ENCODE assay signal across 9 cellular contexts in the genomic region with DNA sequence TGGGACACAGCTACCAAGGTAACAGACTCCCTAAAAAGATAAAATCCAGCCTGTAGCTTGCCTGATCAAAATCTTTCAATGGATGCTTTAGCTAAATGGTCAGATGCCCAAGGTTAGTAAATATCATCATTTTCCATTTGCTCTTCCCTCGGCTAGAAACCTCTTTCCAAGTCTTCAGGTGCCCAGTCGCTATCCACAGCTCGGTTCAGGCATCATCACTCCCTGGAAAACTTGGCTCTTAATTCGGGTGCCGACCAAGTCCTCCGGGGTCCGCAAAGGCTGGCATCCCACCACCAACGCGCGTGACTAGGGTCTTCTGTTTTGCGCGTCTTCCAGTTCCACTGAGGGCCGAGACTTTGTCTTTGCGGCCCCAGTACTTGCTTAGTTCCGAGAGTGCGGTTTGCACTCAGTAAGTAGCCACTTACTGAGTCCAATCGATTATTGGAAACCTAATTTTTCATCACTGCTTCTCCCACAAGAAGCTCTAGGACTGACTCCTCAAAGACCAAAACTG. TPM values are rescaled to one million over a fixed set of nuclear protein-coding genes. Genes with fewer than 3 reads are reported as not detected.
DNase-seq lines count a peak whose midpoint lies in the region; TF ChIP-seq lines count a peak whose summit lies in the region.
"Had no signal": no experiment of that assay in that cellular context is flagged by ENCODE, and none has a peak within 500 bp of the region (broad histone marks: within the 10 kb centered on the region; RNA-seq: fewer than 3 reads in every experiment).

No MANE protein-coding gene starts in this region.

- in situ Hi-C loops in G401 (cut with HindIII; ENCODE audit: low sequenced_read_pairs): no loop called here

- peaks cover 0 to 18% (median 3%) of the 10 kb centered on the region in 5 experiments for H3K9me3 Mint-ChIP-seq in brain

- peak overlapping the region; percentile 86 to 93 (median 88) for H3K4me3 Mint-ChIP-seq in brain

- no peaks in the 10 kb centered on the region for H3K36me3 Mint-ChIP-seq in brain

- peaks cover 5% of the 10 kb centered on the region for H3K4me1 ChIP-seq in A673 (ENCODE audit: insufficient read depth, low read length, poor library complexity, severe bottlenecking)
- H3K4me1 ChIP-seq in HUES6 (ENCODE audit: control insufficient read depth, insufficient read depth, low read length): peaks cover 4% of the 10 kb centered on the region; the same call in 1 of the 2 replicates
- H3K4me1 ChIP-seq in mesodermal cell (ENCODE audit: control insufficient read depth, insufficient read depth, low read length, poor library complexity, severe bottlenecking): no peaks in the 10 kb centered on the region

- peaks cover 61% of the 10 kb centered on the region for H3K4me1 Mint-ChIP-seq in brain

- peak overlapping the region; percentile 78 to 93 (median 84) for H3K27ac Mint-ChIP-seq in brain

- POLR2A ChIA-PET in A673 (lab: Charles Lee; ENCODE audit: low non-redundant PET): no interaction called here

- H3K36me3 ChIP-seq in A673 (ENCODE audit: insufficient read depth, low read length, poor library complexity, severe bottlenecking) (no peaks in the 10 kb centered on the region), HUES6 (ENCODE audit: control insufficient read depth, insufficient read depth, low read length) (no peaks in the 10 kb centered on the region), mesodermal cell (ENCODE audit: control insufficient read depth, insufficient read depth, low read length) (no peaks in the 10 kb centered on the region)

- H3K27me3 ChIP-seq in A673 (replicated peaks; ENCODE audit: insufficient read depth, low read depth, low read length, poor library complexity) (no peaks in the 10 kb centered on the region), HUES6 (ENCODE audit: control insufficient read depth, insufficient read depth, low read length) (no peaks in the 10 kb centered on the region)

- peak overlapping the region; percentile 49 for H3K9ac ChIP-seq in HUES6 (ENCODE audit: low read length)

- CTCF ChIA-PET in A673 (lab: Charles Lee): no interaction called here

- WGBS in mesodermal cell (ENCODE audit: insufficient coverage in 2 of 2), 2 experiments: 7 to 10% methylated on average over 17 of the region's 17 CpGs

- H3K9me3 ChIP-seq in A673 (ENCODE audit: low read depth, low read length, poor library complexity, severe bottlenecking) (no peaks in the 10 kb centered on the region), HUES6 (ENCODE audit: control insufficient read depth, insufficient read depth, low read depth, low read length) (no peaks in the 10 kb centered on the region), mesodermal cell (ENCODE audit: control insufficient read depth, low read length) (no peaks in the 10 kb centered on the region)

- H3K27ac ChIP-seq in A673 (ENCODE audit: low read depth, low read length, poor library complexity, severe bottlenecking): peak overlapping the region; percentile 58
- H3K27ac ChIP-seq in HUES6 (ENCODE audit: low read depth, low read length): no peak overlapping the region
- peak overlapping the region; percentile 83 for H3K27ac ChIP-seq in mesodermal cell (ENCODE audit: low read depth, low read length, severe bottlenecking)

- no peak for TF ChIP-seq CTCF in A673 (conservative IDR thresholded peaks at IDR 0.05; ENCODE audit: low read depth, low read length)
- no peak for TF ChIP-seq CTCF in brain (conservative IDR thresholded peaks at IDR 0.05)

- intact Hi-C loops in A673 (cut with micrococcal nuclease; ENCODE audit: unreplicated experiment): loop anchor here (10.0 kb wide), 1 partner anchor 361 kb away; no protein-coding TSS in a partner anchor

- H3K4me3 ChIP-seq in A673 (ENCODE audit: low read depth, low read length, poor library complexity, severe bottlenecking) (peak overlapping the region; percentile 53), HUES6 (ENCODE audit: low read depth, low read length) (peak overlapping the region; percentile 86), mesodermal cell (ENCODE audit: extremely low read depth, insufficient read depth, low read length, poor library complexity, severe bottlenecking) (peak overlapping the region; percentile 59)

- TSS peak; percentile 84 for BruUV-seq in A673 (replicated peaks; lab: Mats Ljungman, UMichigan)

- peaks cover 32% of the 10 kb centered on the region for H3K27me3 Mint-ChIP-seq in brain

- DNase-seq in A673 (ENCODE audit: low spot score) (no peak), G401 (ENCODE audit: low spot score) (no peak), SW 1271 (lab: John Stamatoyannopoulos, UW) (no peak), SKM-1 (lab: John Stamatoyannopoulos, UW; ENCODE audit: unreplicated experiment) (no peak), SIG-M5 (lab: John Stamatoyannopoulos, UW) (no peak)

RNA-seq across cellular contexts. Expression of a gene that starts 44.3 kb away (rescaled TPM):
- not detected in 2 replicates for total RNA-seq in A673 (2021)
- not detected for polyA plus RNA-seq in brain (ENCODE audit: insufficient read depth, low read depth, low replicate concordance)
- not detected for polyA plus RNA-seq in mesodermal cell (2013, experiment 1 of 2)
- polyA plus RNA-seq in mesodermal cell (2013, experiment 2 of 2): not detected
- not detected in 2 replicates for total RNA-seq in G401 (2014; rRNA removed; shearing (Covaris generic))
- total RNA-seq: T-helper 1 cell treated with Interleukin-12 subunit alpha and Interleukin-12 subunit beta and Interleukin-4 antibody, amounts not matched to agents 30 ng/mL and 1 ng/mL, for 36 hours had no signal

RNA-seq across cellular contexts. Expression of a gene that starts 52.3 kb away (rescaled TPM):
- not detected in 2 replicates for total RNA-seq in A673 (2021)
- polyA plus RNA-seq in brain (ENCODE audit: insufficient read depth, low read depth, low replicate concordance): not detected
- polyA plus RNA-seq in mesodermal cell (2013, experiment 1 of 2): not detected
- not detected for polyA plus RNA-seq in mesodermal cell (2013, experiment 2 of 2)
- total RNA-seq in G401 (2014; rRNA removed; shearing (Covaris generic)): not detected in 2 replicates
- total RNA-seq: T-helper 1 cell treated with Interleukin-12 subunit alpha and Interleukin-12 subunit beta and Interleukin-4 antibody, amounts not matched to agents 30 ng/mL and 1 ng/mL, for 36 hours had no signal

RNA-seq across cellular contexts. Expression of a gene that starts 59.9 kb away (rescaled TPM):
- 40.7 and 43.2 TPM in 2 replicates for total RNA-seq in A673 (2021)
- 41.9 TPM for polyA plus RNA-seq in brain (ENCODE audit: insufficient read depth, low read depth, low replicate concordance)
- polyA plus RNA-seq in mesodermal cell (2013, experiment 1 of 2): 43.5 TPM
- 40.8 TPM for polyA plus RNA-seq in mesodermal cell (2013, experiment 2 of 2)
- total RNA-seq in G401 (2014; rRNA removed; shearing (Covaris generic)): 66.3 and 74.1 TPM in 2 replicates
